Comparison of ENCODE assay signal across 8 cellular contexts in genomic region chr12:132614861-132615578, GRCh38. TPM values are rescaled to one million over a fixed set of nuclear protein-coding genes. Genes with fewer than 3 reads are reported as not detected.
DNase-seq lines count a peak whose midpoint lies in the region; ATAC-seq and TF ChIP-seq lines count a peak whose summit lies in the region.

No MANE protein-coding gene starts in this region.

- H3K36me3 Mint-ChIP-seq in endothelial cell (ENCODE audit: low read depth, unreplicated experiment) = peaks cover 8% of the 10 kb centered on the region

- H3K4me3 ChIP-seq in mucosa of descending colon = no peak overlapping the region

- H3K36me3 ChIP-seq in mucosa of descending colon (ENCODE audit: low read depth) = no peaks in the 10 kb centered on the region

- H3K4me1 ChIP-seq in mucosa of descending colon (ENCODE audit: low read depth) = peaks cover 4% of the 10 kb centered on the region

- H3K9me3 ChIP-seq in mucosa of descending colon = peaks cover 14% of the 10 kb centered on the region

- intact Hi-C loops in mucosa of descending colon (cut with DNase I, micrococcal nuclease) = loop anchor here in 1 of 2 donors (5.0 kb wide), 1 partner anchor 198 kb away; no protein-coding TSS in a partner anchor

- H3K4me3 Mint-ChIP-seq in endothelial cell (ENCODE audit: unreplicated experiment) = no peak overlapping the region

- peaks cover 4% of the 10 kb centered on the region for H3K9me3 Mint-ChIP-seq in endothelial cell (ENCODE audit: unreplicated experiment)

- H3K27me3 Mint-ChIP-seq in endothelial cell (ENCODE audit: unreplicated experiment) = peaks cover 32% of the 10 kb centered on the region

- no peak overlapping the region for H3K27ac Mint-ChIP-seq in endothelial cell (ENCODE audit: unreplicated experiment)

- ATAC-seq in mucosa of descending colon (peak; percentile 93), GM21381 (IDR thresholded peaks at IDR 0.05; ENCODE audit: unreplicated experiment) (no peak)

- TF ChIP-seq CTCF in endothelial cell (IDR thresholded peaks at IDR 0.05; ENCODE audit: unreplicated experiment) (peak; percentile 79), mucosa of descending colon (IDR thresholded peaks at IDR 0.05) (peak; percentile 86)

- H3K4me1 Mint-ChIP-seq in endothelial cell (ENCODE audit: unreplicated experiment) = peaks cover 9% of the 10 kb centered on the region

- DNase-seq in ELR (ENCODE audit: low read depth) (peak; percentile 84), HT1080 (ENCODE audit: low read depth) (peak; percentile 77), NOMO-1 treated with dmso at 0.1 percent for 144 hours (lab: John Stamatoyannopoulos, UW; ENCODE audit: unreplicated experiment) (peak; percentile 55), endothelial cell (ENCODE audit: low spot score) (peak; percentile 86), mucosa of descending colon (peak; percentile 78 to 87 (median 81))
- DNase-seq in activated CD8-positive, alpha-beta memory T cell treated with anti-CD3 and anti-CD28 coated beads for 4 hours (ENCODE audit: low read depth in 2 of 2) = peak; percentile 60 to 64
- peak; percentile 54 to 68 for DNase-seq in stimulated activated CD8-positive, alpha-beta memory T cell treated with anti-CD3 and anti-CD28 coated beads, Interleukin-4, amount 100 ng/mL, for 4 hours (ENCODE audit: low read depth in 2 of 2, low spot score in 1 of 2)

RNA-seq across cellular contexts. Expression of gene P2RX2, which starts 3.6 kb away (rescaled TPM):
- not detected in 2 replicates for total RNA-seq in HT1080 (2014; rRNA removed; shearing (Covaris generic))
- polyA plus RNA-seq in HT1080 (2015; cell fraction: cytosol; rRNA removed) = not detected in 2 replicates
- not detected in 2 replicates for polyA plus RNA-seq in HT1080 (2015; cell fraction: nucleus; rRNA removed)
- total RNA-seq in endothelial cell (ENCODE audit: unreplicated experiment) (not detected), mucosa of descending colon (1 to 10 TPM in 1 of 3 donors, under 1 TPM in 2; 0.19 to 1.4 (median 0.32) TPM)

RNA-seq across cellular contexts. Expression of gene LRCOL1, which starts 4.6 kb away (rescaled TPM):
- total RNA-seq in HT1080 (2014; rRNA removed; shearing (Covaris generic)) = not detected in 2 replicates
- polyA plus RNA-seq in HT1080 (2015; cell fraction: cytosol; rRNA removed) = not detected in 2 replicates
- polyA plus RNA-seq in HT1080 (2015; cell fraction: nucleus; rRNA removed) = not detected in 2 replicates
- total RNA-seq in endothelial cell (ENCODE audit: unreplicated experiment) = not detected
- not detected for total RNA-seq in mucosa of descending colon
